Comparison of ENCODE assay signal across 1 cellular context in genomic region chr19:21856751-21857150, GRCh38.
TF ChIP-seq lines count a peak whose summit lies in the region.

No MANE protein-coding gene starts in this region.

TF ChIP-seq in GM23338, 12 proteins besides CTCF, POLR2A, EP300 and RAD21 (continued from another document):
- TF ChIP-seq, protein P1, sequence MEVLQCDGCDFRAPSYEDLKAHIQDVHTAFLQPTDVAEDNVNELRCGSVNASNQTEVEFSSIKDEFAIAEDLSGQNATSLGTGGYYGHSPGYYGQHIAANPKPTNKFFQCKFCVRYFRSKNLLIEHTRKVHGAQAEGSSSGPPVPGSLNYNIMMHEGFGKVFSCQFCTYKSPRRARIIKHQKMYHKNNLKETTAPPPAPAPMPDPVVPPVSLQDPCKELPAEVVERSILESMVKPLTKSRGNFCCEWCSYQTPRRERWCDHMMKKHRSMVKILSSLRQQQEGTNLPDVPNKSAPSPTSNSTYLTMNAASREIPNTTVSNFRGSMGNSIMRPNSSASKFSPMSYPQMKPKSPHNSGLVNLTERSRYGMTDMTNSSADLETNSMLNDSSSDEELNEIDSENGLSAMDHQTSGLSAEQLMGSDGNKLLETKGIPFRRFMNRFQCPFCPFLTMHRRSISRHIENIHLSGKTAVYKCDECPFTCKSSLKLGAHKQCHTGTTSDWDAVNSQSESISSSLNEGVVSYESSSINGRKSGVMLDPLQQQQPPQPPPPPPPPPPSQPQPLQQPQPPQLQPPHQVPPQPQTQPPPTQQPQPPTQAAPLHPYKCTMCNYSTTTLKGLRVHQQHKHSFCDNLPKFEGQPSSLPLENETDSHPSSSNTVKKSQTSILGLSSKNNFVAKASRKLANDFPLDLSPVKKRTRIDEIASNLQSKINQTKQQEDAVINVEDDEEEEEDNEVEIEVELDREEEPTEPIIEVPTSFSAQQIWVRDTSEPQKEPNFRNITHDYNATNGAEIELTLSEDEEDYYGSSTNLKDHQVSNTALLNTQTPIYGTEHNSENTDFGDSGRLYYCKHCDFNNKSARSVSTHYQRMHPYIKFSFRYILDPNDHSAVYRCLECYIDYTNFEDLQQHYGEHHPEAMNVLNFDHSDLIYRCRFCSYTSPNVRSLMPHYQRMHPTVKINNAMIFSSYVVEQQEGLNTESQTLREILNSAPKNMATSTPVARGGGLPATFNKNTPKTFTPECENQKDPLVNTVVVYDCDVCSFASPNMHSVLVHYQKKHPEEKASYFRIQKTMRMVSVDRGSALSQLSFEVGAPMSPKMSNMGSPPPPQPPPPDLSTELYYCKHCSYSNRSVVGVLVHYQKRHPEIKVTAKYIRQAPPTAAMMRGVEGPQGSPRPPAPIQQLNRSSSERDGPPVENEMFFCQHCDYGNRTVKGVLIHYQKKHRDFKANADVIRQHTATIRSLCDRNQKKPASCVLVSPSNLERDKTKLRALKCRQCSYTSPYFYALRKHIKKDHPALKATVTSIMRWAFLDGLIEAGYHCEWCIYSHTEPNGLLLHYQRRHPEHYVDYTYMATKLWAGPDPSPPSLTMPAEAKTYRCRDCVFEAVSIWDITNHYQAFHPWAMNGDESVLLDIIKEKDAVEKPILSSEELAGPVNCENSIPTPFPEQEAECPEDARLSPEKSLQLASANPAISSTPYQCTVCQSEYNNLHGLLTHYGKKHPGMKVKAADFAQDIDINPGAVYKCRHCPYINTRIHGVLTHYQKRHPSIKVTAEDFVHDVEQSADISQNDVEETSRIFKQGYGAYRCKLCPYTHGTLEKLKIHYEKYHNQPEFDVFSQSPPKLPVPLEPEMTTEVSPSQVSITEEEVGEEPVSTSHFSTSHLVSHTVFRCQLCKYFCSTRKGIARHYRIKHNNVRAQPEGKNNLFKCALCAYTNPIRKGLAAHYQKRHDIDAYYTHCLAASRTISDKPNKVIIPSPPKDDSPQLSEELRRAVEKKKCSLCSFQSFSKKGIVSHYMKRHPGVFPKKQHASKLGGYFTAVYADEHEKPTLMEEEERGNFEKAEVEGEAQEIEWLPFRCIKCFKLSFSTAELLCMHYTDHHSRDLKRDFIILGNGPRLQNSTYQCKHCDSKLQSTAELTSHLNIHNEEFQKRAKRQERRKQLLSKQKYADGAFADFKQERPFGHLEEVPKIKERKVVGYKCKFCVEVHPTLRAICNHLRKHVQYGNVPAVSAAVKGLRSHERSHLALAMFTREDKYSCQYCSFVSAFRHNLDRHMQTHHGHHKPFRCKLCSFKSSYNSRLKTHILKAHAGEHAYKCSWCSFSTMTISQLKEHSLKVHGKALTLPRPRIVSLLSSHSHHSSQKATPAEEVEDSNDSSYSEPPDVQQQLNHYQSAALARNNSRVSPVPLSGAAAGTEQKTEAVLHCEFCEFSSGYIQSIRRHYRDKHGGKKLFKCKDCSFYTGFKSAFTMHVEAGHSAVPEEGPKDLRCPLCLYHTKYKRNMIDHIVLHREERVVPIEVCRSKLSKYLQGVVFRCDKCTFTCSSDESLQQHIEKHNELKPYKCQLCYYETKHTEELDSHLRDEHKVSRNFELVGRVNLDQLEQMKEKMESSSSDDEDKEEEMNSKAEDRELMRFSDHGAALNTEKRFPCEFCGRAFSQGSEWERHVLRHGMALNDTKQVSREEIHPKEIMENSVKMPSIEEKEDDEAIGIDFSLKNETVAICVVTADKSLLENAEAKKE (CRISPR knock-in tag; IDR thresholded peaks at IDR 0.05) = no peak
- TF ChIP-seq ZNF331 (CRISPR knock-in tag; IDR thresholded peaks at IDR 0.05; ENCODE audit: low read depth) (no peak), JUNB (IDR thresholded peaks at IDR 0.05; ENCODE audit: unreplicated experiment) (no peak)
